ENCODE assay signal across 20 cellular contexts in the genomic region with DNA sequence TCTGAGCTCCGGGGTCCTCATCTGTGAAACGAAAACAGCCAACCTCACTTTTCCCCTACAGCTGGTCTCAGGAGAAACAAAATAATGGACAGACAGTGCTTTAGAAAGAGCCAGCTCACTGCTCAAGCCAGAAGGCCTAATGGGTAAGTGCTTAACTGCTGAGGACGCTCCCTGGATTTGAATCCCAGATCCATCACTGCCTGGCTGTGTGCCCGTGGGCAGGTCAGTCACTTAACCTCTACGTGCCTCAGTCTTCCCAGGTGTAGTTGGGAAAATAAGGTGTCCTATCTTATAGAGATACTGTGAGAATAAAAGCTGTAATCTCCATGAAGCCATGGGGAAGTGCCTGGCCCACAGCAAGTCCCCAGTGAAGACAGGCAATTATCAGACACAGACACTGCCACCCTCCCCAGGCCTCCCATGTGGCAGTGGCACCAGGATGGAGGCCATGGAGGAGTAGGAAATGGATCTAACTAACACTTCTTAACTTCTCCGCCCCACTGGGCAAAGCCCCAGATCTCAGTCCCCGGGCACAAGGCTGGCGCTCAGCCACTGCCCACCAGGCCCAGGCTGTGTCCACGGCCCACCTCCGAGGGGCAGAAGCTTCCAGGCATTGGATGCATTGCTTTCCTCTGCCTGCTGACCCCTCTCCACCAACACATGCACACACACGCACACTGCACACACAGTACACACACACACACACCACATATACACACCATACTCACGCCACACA. TPM values are rescaled to one million over a fixed set of nuclear protein-coding genes. Genes with fewer than 3 reads are reported as not detected.
DNase-seq lines count a peak whose midpoint lies in the region; TF ChIP-seq lines count a peak whose summit lies in the region.
"Had no signal": no experiment of that assay in that cellular context is flagged by ENCODE, and none has a peak within 500 bp of the region (broad histone marks: within the 10 kb centered on the region; RNA-seq: fewer than 3 reads in every experiment).

No MANE protein-coding gene starts in this region.

- DNase-seq in left ventricle myocardium inferior (no peak), cardiac septum (ENCODE audit: low spot score) (no peak), RWPE1 (ENCODE audit: low spot score) (no peak), glutamatergic neuron (no peak), NCI-H748 (lab: John Stamatoyannopoulos, UW; ENCODE audit: unreplicated experiment) (no peak)
- DNase-seq in effector CD4-positive, alpha-beta T cell = no peak
- DNase-seq in activated T-cell treated with anti-CD3 and anti-CD28 coated beads, Interleukin-2, amount 50 U/mL, for 48 hours = no peak
- DNase-seq: activated CD4-positive, alpha-beta T cell treated with anti-CD3 and anti-CD28 coated beads for 1 hour; endodermal cell; GOT3; islet precursor cell; naive thymus-derived CD4-positive, alpha-beta T cell; NCI-H1417; NCI-H774; Peyer's patch; SK-N-SH; stimulated activated CD4-positive, alpha-beta T cell treated with anti-CD3 and anti-CD28 coated beads, Interleukin-1b, Interleukin-23, amount 100 ng/mL, for 48 hours; stomach had no signal

- TF ChIP-seq CTCF in left ventricle myocardium inferior (IDR thresholded peaks at IDR 0.05; ENCODE audit: borderline replicate concordance) (no peak), RWPE1 (conservative IDR thresholded peaks at IDR 0.05; ENCODE audit: low read depth) (no peak), glutamatergic neuron (IDR thresholded peaks at IDR 0.05; ENCODE audit: partially characterized antibody, unreplicated experiment) (no peak)

- peaks cover 4% of the 10 kb centered on the region for H3K36me3 Mint-ChIP-seq in glutamatergic neuron (ENCODE audit: unreplicated experiment)
- H3K36me3 Mint-ChIP-seq: naive thymus-derived CD4-positive, alpha-beta T cell had no signal

- peak overlapping the region; percentile 80 for H3K27ac ChIP-seq in left ventricle myocardium inferior (replicated peaks)
- H3K27ac ChIP-seq in RWPE1 = peak overlapping the region; percentile 70
- H3K27ac ChIP-seq in subcutaneous abdominal adipose tissue (ENCODE audit: low read depth, low read length) = peak overlapping the region; percentile 63
- H3K27ac ChIP-seq: hepatocyte had no signal

- H3K4me3 Mint-ChIP-seq in glutamatergic neuron (ENCODE audit: unreplicated experiment) = peak overlapping the region; percentile 77
- H3K4me3 Mint-ChIP-seq: endodermal cell; naive thymus-derived CD4-positive, alpha-beta T cell had no signal

- H3K4me1 Mint-ChIP-seq in glutamatergic neuron (ENCODE audit: low read depth, unreplicated experiment) = peaks cover 73% of the 10 kb centered on the region

- peaks cover 19% of the 10 kb centered on the region for H3K27me3 Mint-ChIP-seq in glutamatergic neuron (ENCODE audit: unreplicated experiment)

- H3K9me3 Mint-ChIP-seq in glutamatergic neuron (ENCODE audit: unreplicated experiment) = peaks cover 11% of the 10 kb centered on the region
- H3K9me3 Mint-ChIP-seq: endodermal cell had no signal

- H3K4me3 ChIP-seq in left ventricle myocardium inferior (no peak overlapping the region), subcutaneous abdominal adipose tissue (ENCODE audit: low read depth in 1 of 5, low read length in 5 of 5) (peak overlapping the region in 1 of 5 donors; percentile 6)
- H3K4me3 ChIP-seq: hepatocyte, Peyer's patch, stomach had no signal

- H3K27me3 ChIP-seq in left ventricle myocardium inferior (ENCODE audit: low read depth) = no peaks in the 10 kb centered on the region
- H3K27me3 ChIP-seq in subcutaneous abdominal adipose tissue (ENCODE audit: control insufficient read depth in 5 of 5, insufficient read depth in 4 of 5, low read length in 5 of 5) = peaks cover 0 to 16% (median 0%) of the 10 kb centered on the region in 5 donors
- H3K27me3 ChIP-seq: hepatocyte, Peyer's patch, stomach had no signal

- peaks cover 97% of the 10 kb centered on the region for H3K4me1 ChIP-seq in left ventricle myocardium inferior
- H3K4me1 ChIP-seq in subcutaneous abdominal adipose tissue (ENCODE audit: control insufficient read depth in 5 of 5, insufficient read depth in 5 of 5, low read length in 5 of 5) = peaks cover 26 to 85% (median 70%) of the 10 kb centered on the region in 5 donors

- peak overlapping the region; percentile 92 for H3K27ac Mint-ChIP-seq in glutamatergic neuron (ENCODE audit: unreplicated experiment)
- H3K27ac Mint-ChIP-seq: endodermal cell had no signal

- H3K9me3 ChIP-seq in left ventricle myocardium inferior (replicated peaks) (no peaks in the 10 kb centered on the region), subcutaneous abdominal adipose tissue (ENCODE audit: control insufficient read depth in 5 of 5, low read length in 5 of 5) (no peaks in the 10 kb centered on the region)
- H3K9me3 ChIP-seq: Peyer's patch, SK-N-SH, stomach had no signal

- H3K36me3 ChIP-seq in left ventricle myocardium inferior (peaks cover 4% of the 10 kb centered on the region), subcutaneous abdominal adipose tissue (ENCODE audit: control insufficient read depth in 5 of 5, insufficient read depth in 5 of 5, low read length in 5 of 5) (peaks cover 0 to 22% (median 16%) of the 10 kb centered on the region in 5 donors)

- POLR2A ChIA-PET in RWPE1 (lab: Yijun Ruan, JAX; ENCODE audit: low non-redundant PET) = no interaction called here

- intact Hi-C loops in left ventricle myocardium inferior (cut with micrococcal nuclease) (no loop called here), cardiac septum (cut with DNase I) (no loop called here)

- CTCF ChIA-PET in RWPE1 (lab: Yijun Ruan, JAX) = interaction anchor here (0.9 to 1.8 kb wide), 3 partner anchors 14 to 169 kb away, joined by 3 to 13 read pairs (median 5); no protein-coding TSS in a partner anchor

- peak overlapping the region in 3 of 5 donors; percentile 10 to 28 (median 27) for H3K9ac ChIP-seq in subcutaneous abdominal adipose tissue (ENCODE audit: low read length in 5 of 5)
- H3K9ac ChIP-seq: SK-N-SH had no signal

RNA-seq across cellular contexts. Expression of gene TP53I11, which starts 9.2 kb away (rescaled TPM):
- 39.4 TPM for total RNA-seq in left ventricle myocardium inferior
- total RNA-seq in cardiac septum = 38.4 TPM
- total RNA-seq in glutamatergic neuron (ENCODE audit: unreplicated experiment) = 420 TPM

Comparison
In these comparisons a context has a peak if more than half of its experiments do, and no peak if none do; other contexts are left out.
1. RNA of gene TP53I11, which starts 9.2 kb away (total RNA-seq): 420 TPM in glutamatergic neuron (single experiment); 39.4 TPM in left ventricle myocardium inferior (single experiment) and 38.4 TPM in cardiac septum (single experiment); every median in the first group is over 10 times any median in the second.
2. Peak in every context shown above with its lines, with median percentiles within 50 percentile points of each other: H3K27ac ChIP-seq.